In genomic region chr10:112261281-112261822, GRCh38 we compare ENCODE assay signal across 1 cellular context.
TF ChIP-seq lines count a peak whose summit lies in the region.

No MANE protein-coding gene starts in this region.

TF ChIP-seq in HepG2, 621 proteins besides CTCF, POLR2A, EP300 and RAD21 (continued from another document and continues in another):
- TF ChIP-seq TFDP2 (CRISPR knock-in tag; IDR thresholded peaks at IDR 0.05), result peak; percentile 31
- TF ChIP-seq ZIK1 (CRISPR knock-in tag; IDR thresholded peaks at IDR 0.05; ENCODE audit: borderline replicate concordance, low read depth), result no peak
- 0 out of 2 replicates have a peak, but pooled peaks have one; percentile 55 for TF ChIP-seq ZNF256 (CRISPR knock-in tag; conservative IDR thresholded peaks at IDR 0.05)
- TF ChIP-seq ZNF317 (CRISPR knock-in tag; IDR thresholded peaks at IDR 0.05), result peak; percentile 70; the same call in 1 of the 2 replicates
- TF ChIP-seq ZNF547 (CRISPR knock-in tag; IDR thresholded peaks at IDR 0.05), result peak; percentile 80
- TF ChIP-seq, protein P1, sequence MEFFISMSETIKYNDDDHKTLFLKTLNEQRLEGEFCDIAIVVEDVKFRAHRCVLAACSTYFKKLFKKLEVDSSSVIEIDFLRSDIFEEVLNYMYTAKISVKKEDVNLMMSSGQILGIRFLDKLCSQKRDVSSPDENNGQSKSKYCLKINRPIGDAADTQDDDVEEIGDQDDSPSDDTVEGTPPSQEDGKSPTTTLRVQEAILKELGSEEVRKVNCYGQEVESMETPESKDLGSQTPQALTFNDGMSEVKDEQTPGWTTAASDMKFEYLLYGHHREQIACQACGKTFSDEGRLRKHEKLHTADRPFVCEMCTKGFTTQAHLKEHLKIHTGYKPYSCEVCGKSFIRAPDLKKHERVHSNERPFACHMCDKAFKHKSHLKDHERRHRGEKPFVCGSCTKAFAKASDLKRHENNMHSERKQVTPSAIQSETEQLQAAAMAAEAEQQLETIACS (CRISPR knock-in tag; IDR thresholded peaks at IDR 0.05), result no peak
- TF ChIP-seq, protein P2, sequence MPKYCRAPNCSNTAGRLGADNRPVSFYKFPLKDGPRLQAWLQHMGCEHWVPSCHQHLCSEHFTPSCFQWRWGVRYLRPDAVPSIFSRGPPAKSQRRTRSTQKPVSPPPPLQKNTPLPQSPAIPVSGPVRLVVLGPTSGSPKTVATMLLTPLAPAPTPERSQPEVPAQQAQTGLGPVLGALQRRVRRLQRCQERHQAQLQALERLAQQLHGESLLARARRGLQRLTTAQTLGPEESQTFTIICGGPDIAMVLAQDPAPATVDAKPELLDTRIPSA (CRISPR knock-in tag; IDR thresholded peaks at IDR 0.05; ENCODE audit: borderline replicate concordance), result no peak
- peak; percentile 68; the same call in 1 of the 2 replicates for TF ChIP-seq BORCS8-MEF2B (CRISPR knock-in tag; IDR thresholded peaks at IDR 0.05)
- peak; percentile 50 for TF ChIP-seq SMC3 (IDR thresholded peaks at IDR 0.05; ENCODE audit: low read length)
- TF ChIP-seq ZBTB26 (CRISPR knock-in tag; IDR thresholded peaks at IDR 0.05; ENCODE audit: borderline replicate concordance), result peak; percentile 85; the same call in 1 of the 2 replicates
- TF ChIP-seq, protein P3, sequence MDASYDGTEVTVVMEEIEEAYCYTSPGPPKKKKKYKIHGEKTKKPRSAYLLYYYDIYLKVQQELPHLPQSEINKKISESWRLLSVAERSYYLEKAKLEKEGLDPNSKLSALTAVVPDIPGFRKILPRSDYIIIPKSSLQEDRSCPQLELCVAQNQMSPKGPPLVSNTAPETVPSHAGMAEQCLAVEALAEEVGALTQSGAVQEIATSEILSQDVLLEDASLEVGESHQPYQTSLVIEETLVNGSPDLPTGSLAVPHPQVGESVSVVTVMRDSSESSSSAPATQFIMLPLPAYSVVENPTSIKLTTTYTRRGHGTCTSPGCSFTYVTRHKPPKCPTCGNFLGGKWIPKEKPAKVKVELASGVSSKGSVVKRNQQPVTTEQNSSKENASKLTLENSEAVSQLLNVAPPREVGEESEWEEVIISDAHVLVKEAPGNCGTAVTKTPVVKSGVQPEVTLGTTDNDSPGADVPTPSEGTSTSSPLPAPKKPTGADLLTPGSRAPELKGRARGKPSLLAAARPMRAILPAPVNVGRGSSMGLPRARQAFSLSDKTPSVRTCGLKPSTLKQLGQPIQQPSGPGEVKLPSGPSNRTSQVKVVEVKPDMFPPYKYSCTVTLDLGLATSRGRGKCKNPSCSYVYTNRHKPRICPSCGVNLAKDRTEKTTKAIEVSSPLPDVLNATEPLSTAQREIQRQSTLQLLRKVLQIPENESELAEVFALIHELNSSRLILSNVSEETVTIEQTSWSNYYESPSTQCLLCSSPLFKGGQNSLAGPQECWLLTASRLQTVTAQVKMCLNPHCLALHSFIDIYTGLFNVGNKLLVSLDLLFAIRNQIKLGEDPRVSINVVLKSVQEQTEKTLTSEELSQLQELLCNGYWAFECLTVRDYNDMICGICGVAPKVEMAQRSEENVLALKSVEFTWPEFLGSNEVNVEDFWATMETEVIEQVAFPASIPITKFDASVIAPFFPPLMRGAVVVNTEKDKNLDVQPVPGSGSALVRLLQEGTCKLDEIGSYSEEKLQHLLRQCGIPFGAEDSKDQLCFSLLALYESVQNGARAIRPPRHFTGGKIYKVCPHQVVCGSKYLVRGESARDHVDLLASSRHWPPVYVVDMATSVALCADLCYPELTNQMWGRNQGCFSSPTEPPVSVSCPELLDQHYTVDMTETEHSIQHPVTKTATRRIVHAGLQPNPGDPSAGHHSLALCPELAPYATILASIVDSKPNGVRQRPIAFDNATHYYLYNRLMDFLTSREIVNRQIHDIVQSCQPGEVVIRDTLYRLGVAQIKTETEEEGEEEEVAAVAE (CRISPR knock-in tag; IDR thresholded peaks at IDR 0.05; ENCODE audit: borderline replicate concordance), result peak; percentile 62; the same call in 1 of the 2 replicates
- TF ChIP-seq, protein P4, sequence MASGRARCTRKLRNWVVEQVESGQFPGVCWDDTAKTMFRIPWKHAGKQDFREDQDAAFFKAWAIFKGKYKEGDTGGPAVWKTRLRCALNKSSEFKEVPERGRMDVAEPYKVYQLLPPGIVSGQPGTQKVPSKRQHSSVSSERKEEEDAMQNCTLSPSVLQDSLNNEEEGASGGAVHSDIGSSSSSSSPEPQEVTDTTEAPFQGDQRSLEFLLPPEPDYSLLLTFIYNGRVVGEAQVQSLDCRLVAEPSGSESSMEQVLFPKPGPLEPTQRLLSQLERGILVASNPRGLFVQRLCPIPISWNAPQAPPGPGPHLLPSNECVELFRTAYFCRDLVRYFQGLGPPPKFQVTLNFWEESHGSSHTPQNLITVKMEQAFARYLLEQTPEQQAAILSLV (CRISPR knock-in tag; IDR thresholded peaks at IDR 0.05; ENCODE audit: borderline replicate concordance), result 0 out of 2 replicates have a peak, but pooled peaks have one; percentile 36
- peak; percentile 71; the same call in 1 of the 2 replicates for TF ChIP-seq ZMYM2 (CRISPR knock-in tag; IDR thresholded peaks at IDR 0.05)
- TF ChIP-seq, protein P5, sequence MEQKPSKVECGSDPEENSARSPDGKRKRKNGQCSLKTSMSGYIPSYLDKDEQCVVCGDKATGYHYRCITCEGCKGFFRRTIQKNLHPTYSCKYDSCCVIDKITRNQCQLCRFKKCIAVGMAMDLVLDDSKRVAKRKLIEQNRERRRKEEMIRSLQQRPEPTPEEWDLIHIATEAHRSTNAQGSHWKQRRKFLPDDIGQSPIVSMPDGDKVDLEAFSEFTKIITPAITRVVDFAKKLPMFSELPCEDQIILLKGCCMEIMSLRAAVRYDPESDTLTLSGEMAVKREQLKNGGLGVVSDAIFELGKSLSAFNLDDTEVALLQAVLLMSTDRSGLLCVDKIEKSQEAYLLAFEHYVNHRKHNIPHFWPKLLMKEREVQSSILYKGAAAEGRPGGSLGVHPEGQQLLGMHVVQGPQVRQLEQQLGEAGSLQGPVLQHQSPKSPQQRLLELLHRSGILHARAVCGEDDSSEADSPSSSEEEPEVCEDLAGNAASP (CRISPR knock-in tag; IDR thresholded peaks at IDR 0.05; ENCODE audit: borderline replicate concordance), result peak; percentile 97
- peak; percentile 95; the same call in 1 of the 2 replicates for TF ChIP-seq ESRRA (CRISPR knock-in tag; IDR thresholded peaks at IDR 0.05; ENCODE audit: low read depth)
- TF ChIP-seq, protein P6, sequence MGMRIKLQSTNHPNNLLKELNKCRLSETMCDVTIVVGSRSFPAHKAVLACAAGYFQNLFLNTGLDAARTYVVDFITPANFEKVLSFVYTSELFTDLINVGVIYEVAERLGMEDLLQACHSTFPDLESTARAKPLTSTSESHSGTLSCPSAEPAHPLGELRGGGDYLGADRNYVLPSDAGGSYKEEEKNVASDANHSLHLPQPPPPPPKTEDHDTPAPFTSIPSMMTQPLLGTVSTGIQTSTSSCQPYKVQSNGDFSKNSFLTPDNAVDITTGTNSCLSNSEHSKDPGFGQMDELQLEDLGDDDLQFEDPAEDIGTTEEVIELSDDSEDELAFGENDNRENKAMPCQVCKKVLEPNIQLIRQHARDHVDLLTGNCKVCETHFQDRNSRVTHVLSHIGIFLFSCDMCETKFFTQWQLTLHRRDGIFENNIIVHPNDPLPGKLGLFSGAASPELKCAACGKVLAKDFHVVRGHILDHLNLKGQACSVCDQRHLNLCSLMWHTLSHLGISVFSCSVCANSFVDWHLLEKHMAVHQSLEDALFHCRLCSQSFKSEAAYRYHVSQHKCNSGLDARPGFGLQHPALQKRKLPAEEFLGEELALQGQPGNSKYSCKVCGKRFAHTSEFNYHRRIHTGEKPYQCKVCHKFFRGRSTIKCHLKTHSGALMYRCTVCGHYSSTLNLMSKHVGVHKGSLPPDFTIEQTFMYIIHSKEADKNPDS (CRISPR knock-in tag; IDR thresholded peaks at IDR 0.05), result peak; percentile 87
- no peak; the same call in 1 of the 2 replicates for TF ChIP-seq ZSCAN12 (CRISPR knock-in tag; IDR thresholded peaks at IDR 0.05)
- TF ChIP-seq ZNF180 (CRISPR knock-in tag; IDR thresholded peaks at IDR 0.05; ENCODE audit: borderline replicate concordance, low read depth), result no peak
- peak; percentile 86; the same call in 1 of the 2 replicates for TF ChIP-seq SALL2 (CRISPR knock-in tag; IDR thresholded peaks at IDR 0.05)
- TF ChIP-seq ZC3H13 (CRISPR knock-in tag; IDR thresholded peaks at IDR 0.05), result peak; percentile 58; the same call in 1 of the 2 replicates
- no peak for TF ChIP-seq ZNF17 (CRISPR knock-in tag; IDR thresholded peaks at IDR 0.05)
- no peak for TF ChIP-seq MZF1 (CRISPR knock-in tag; IDR thresholded peaks at IDR 0.05; ENCODE audit: borderline replicate concordance)
- TF ChIP-seq, protein P7, sequence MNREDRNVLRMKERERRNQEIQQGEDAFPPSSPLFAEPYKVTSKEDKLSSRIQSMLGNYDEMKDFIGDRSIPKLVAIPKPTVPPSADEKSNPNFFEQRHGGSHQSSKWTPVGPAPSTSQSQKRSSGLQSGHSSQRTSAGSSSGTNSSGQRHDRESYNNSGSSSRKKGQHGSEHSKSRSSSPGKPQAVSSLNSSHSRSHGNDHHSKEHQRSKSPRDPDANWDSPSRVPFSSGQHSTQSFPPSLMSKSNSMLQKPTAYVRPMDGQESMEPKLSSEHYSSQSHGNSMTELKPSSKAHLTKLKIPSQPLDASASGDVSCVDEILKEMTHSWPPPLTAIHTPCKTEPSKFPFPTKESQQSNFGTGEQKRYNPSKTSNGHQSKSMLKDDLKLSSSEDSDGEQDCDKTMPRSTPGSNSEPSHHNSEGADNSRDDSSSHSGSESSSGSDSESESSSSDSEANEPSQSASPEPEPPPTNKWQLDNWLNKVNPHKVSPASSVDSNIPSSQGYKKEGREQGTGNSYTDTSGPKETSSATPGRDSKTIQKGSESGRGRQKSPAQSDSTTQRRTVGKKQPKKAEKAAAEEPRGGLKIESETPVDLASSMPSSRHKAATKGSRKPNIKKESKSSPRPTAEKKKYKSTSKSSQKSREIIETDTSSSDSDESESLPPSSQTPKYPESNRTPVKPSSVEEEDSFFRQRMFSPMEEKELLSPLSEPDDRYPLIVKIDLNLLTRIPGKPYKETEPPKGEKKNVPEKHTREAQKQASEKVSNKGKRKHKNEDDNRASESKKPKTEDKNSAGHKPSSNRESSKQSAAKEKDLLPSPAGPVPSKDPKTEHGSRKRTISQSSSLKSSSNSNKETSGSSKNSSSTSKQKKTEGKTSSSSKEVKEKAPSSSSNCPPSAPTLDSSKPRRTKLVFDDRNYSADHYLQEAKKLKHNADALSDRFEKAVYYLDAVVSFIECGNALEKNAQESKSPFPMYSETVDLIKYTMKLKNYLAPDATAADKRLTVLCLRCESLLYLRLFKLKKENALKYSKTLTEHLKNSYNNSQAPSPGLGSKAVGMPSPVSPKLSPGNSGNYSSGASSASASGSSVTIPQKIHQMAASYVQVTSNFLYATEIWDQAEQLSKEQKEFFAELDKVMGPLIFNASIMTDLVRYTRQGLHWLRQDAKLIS (CRISPR knock-in tag; IDR thresholded peaks at IDR 0.05), result peak; percentile 90; the same call in 1 of the 2 replicates
- peak; percentile 76; the same call in 1 of the 2 replicates for TF ChIP-seq JUNB (CRISPR knock-in tag; IDR thresholded peaks at IDR 0.05; ENCODE audit: borderline replicate concordance)
- no peak for TF ChIP-seq ZBTB42 (CRISPR knock-in tag; IDR thresholded peaks at IDR 0.05)
- no peak for TF ChIP-seq ZNF562 (CRISPR knock-in tag; IDR thresholded peaks at IDR 0.05; ENCODE audit: borderline replicate concordance)
- no peak for TF ChIP-seq YY1 (IDR thresholded peaks at IDR 0.05; ENCODE audit: insufficient read depth, insufficient replicate concordance, low read depth, low read length)
- no peak for TF ChIP-seq GPN1 (CRISPR knock-in tag; IDR thresholded peaks at IDR 0.05; ENCODE audit: borderline replicate concordance)
- TF ChIP-seq RFXAP (CRISPR knock-in tag; IDR thresholded peaks at IDR 0.05; ENCODE audit: borderline replicate concordance), result peak; percentile 79; the same call in 1 of the 2 replicates
- TF ChIP-seq ZNF550 (CRISPR knock-in tag; IDR thresholded peaks at IDR 0.05; ENCODE audit: borderline replicate concordance), result no peak
- no peak; the same call in 1 of the 2 replicates for TF ChIP-seq ZNF7 (CRISPR knock-in tag; IDR thresholded peaks at IDR 0.05)
- TF ChIP-seq, protein P8, sequence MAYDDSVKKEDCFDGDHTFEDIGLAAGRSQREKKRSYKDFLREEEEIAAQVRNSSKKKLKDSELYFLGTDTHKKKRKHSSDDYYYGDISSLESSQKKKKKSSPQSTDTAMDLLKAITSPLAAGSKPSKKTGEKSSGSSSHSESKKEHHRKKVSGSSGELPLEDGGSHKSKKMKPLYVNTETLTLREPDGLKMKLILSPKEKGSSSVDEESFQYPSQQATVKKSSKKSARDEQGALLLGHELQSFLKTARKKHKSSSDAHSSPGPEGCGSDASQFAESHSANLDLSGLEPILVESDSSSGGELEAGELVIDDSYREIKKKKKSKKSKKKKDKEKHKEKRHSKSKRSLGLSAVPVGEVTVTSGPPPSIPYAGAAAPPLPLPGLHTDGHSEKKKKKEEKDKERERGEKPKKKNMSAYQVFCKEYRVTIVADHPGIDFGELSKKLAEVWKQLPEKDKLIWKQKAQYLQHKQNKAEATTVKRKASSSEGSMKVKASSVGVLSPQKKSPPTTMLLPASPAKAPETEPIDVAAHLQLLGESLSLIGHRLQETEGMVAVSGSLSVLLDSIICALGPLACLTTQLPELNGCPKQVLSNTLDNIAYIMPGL (CRISPR knock-in tag; IDR thresholded peaks at IDR 0.05; ENCODE audit: borderline replicate concordance in 1 of 2, low read depth in 1 of 2), result peak; percentile 36 to 52; a peak in 2 of 4 replicates
- TF ChIP-seq KMT2A (CRISPR knock-in tag; IDR thresholded peaks at IDR 0.05), result peak; percentile 76
- TF ChIP-seq MAF1 (CRISPR knock-in tag; IDR thresholded peaks at IDR 0.05; ENCODE audit: borderline replicate concordance), result no peak
